Comparison of ENCODE assay signal across 10 cellular contexts in genomic region chr1:1781526-1781903, GRCh38. TPM values are rescaled to one million over a fixed set of nuclear protein-coding genes. Genes with fewer than 3 reads are reported as not detected.
DNase-seq lines count a peak whose midpoint lies in the region; ATAC-seq, FAIRE-seq and TF ChIP-seq lines count a peak whose summit lies in the region.
"Had no signal": no experiment of that assay in that cellular context is flagged by ENCODE, and none has a peak within 500 bp of the region (broad histone marks: within the 10 kb centered on the region; RNA-seq: fewer than 3 reads in every experiment).

No MANE protein-coding gene starts in this region.

- intact Hi-C loops in CD8-positive, alpha-beta T cell (cut with DNase I, micrococcal nuclease): no loop called here

- no peaks in the 10 kb centered on the region for H3K9me3 ChIP-seq in CD8-positive, alpha-beta T cell (ENCODE audit: low read length)
- H3K9me3 ChIP-seq in KOPT-K1 (ENCODE audit: insufficient read depth, low read length, poor library complexity, severe bottlenecking) (no peaks in the 10 kb centered on the region), astrocyte (ENCODE audit: insufficient read depth, low read depth, low read length) (no peaks in the 10 kb centered on the region)

- H3K4me1 ChIP-seq in CD8-positive, alpha-beta T cell (ENCODE audit: insufficient read depth, low read length): peaks cover 59% of the 10 kb centered on the region
- peaks cover 46% of the 10 kb centered on the region for H3K4me1 ChIP-seq in astrocyte (ENCODE audit: insufficient read depth, low read length)

- H3K36me3 Mint-ChIP-seq in CD8-positive, alpha-beta T cell: peaks cover 22% of the 10 kb centered on the region
- peaks cover 6% of the 10 kb centered on the region for H3K36me3 Mint-ChIP-seq in astrocyte (ENCODE audit: low read depth, unreplicated experiment)
- H3K36me3 Mint-ChIP-seq in nephron (ENCODE audit: low read depth): peaks cover 22% of the 10 kb centered on the region
- peaks cover 13% of the 10 kb centered on the region for H3K36me3 Mint-ChIP-seq in endothelial cell (ENCODE audit: low read depth, unreplicated experiment)

- POLR2A ChIA-PET in CD8-positive, alpha-beta T cell (lab: Charles Lee): no interaction called here

- no peak for DNase-seq in CD8-positive, alpha-beta T cell
- DNase-seq in astrocyte (ENCODE audit: low read depth) (no peak), D721Med (ENCODE audit: insufficient read length, low spot score) (no peak), endothelial cell (ENCODE audit: low spot score) (no peak), superior temporal gyrus (ENCODE audit: extremely low spot score) (no peak)
- DNase-seq: GOT3, midbrain had no signal

- H3K4me2 ChIP-seq in astrocyte (ENCODE audit: low read length): no peak overlapping the region

- FAIRE-seq in astrocyte (lab: Jason Lieb, UNC): no peak
- FAIRE-seq in D721Med (lab: Jason Lieb, UNC): no peak

- CTCF ChIA-PET in CD8-positive, alpha-beta T cell (lab: Charles Lee): no interaction called here

- H3K4me1 Mint-ChIP-seq in CD8-positive, alpha-beta T cell (ENCODE audit: low read depth): peaks cover 49% of the 10 kb centered on the region
- H3K4me1 Mint-ChIP-seq in astrocyte (ENCODE audit: low read depth, unreplicated experiment) (peaks cover 23% of the 10 kb centered on the region), nephron (peaks cover 22% of the 10 kb centered on the region), endothelial cell (ENCODE audit: unreplicated experiment) (peaks cover 27% of the 10 kb centered on the region)

- no peak overlapping the region for H2AFZ ChIP-seq in astrocyte (ENCODE audit: low read depth, low read length)

- peaks cover 13% of the 10 kb centered on the region for H3K36me3 ChIP-seq in CD8-positive, alpha-beta T cell (ENCODE audit: insufficient read depth, low read length)
- H3K36me3 ChIP-seq in KOPT-K1 (ENCODE audit: insufficient read depth, low read length) (peaks cover 26% of the 10 kb centered on the region), astrocyte (ENCODE audit: insufficient read depth, low read length) (peaks cover 9% of the 10 kb centered on the region)

- peaks cover 62% of the 10 kb centered on the region for H4K20me1 ChIP-seq in astrocyte (ENCODE audit: insufficient read depth, low read length)

- peak overlapping the region; percentile 38 for H3K4me3 ChIP-seq in CD8-positive, alpha-beta T cell (ENCODE audit: low read depth, low read length)
- H3K4me3 ChIP-seq in astrocyte (ENCODE audit: insufficient read depth, low read depth, low read length): no peak overlapping the region

- TF ChIP-seq CTCF in CD8-positive, alpha-beta T cell (IDR thresholded peaks at IDR 0.05): no peak
- TF ChIP-seq CTCF in astrocyte (IDR thresholded peaks at IDR 0.05; ENCODE audit: insufficient read depth, low read depth, low read length) (no peak), nephron (IDR thresholded peaks at IDR 0.05; ENCODE audit: unreplicated experiment in 3 of 3) (no peak), D721Med (IDR thresholded peaks at IDR 0.05; ENCODE audit: insufficient read depth, missing control alignments) (no peak), endothelial cell (IDR thresholded peaks at IDR 0.05; ENCODE audit: unreplicated experiment) (no peak)

- ATAC-seq in CD8-positive, alpha-beta T cell: no peak
- no peak for ATAC-seq in HG03442 (IDR thresholded peaks at IDR 0.05; ENCODE audit: unreplicated experiment)

- peak overlapping the region; percentile 93 for H3K27ac Mint-ChIP-seq in CD8-positive, alpha-beta T cell
- peak overlapping the region; percentile 86 for H3K27ac Mint-ChIP-seq in astrocyte (ENCODE audit: unreplicated experiment)
- H3K27ac Mint-ChIP-seq in nephron: no peak overlapping the region
- H3K27ac Mint-ChIP-seq in endothelial cell (ENCODE audit: unreplicated experiment): no peak overlapping the region

- no peaks in the 10 kb centered on the region for H3K27me3 Mint-ChIP-seq in CD8-positive, alpha-beta T cell (ENCODE audit: low read depth)
- H3K27me3 Mint-ChIP-seq in astrocyte (ENCODE audit: low read depth, unreplicated experiment) (no peaks in the 10 kb centered on the region), nephron (ENCODE audit: low read depth) (no peaks in the 10 kb centered on the region), endothelial cell (ENCODE audit: unreplicated experiment) (peaks cover 17% of the 10 kb centered on the region)

- H3K9me3 Mint-ChIP-seq in CD8-positive, alpha-beta T cell: no peaks in the 10 kb centered on the region
- no peaks in the 10 kb centered on the region for H3K9me3 Mint-ChIP-seq in astrocyte (ENCODE audit: unreplicated experiment)
- no peaks in the 10 kb centered on the region for H3K9me3 Mint-ChIP-seq in nephron
- H3K9me3 Mint-ChIP-seq in endothelial cell (ENCODE audit: unreplicated experiment): no peaks in the 10 kb centered on the region

- H3K9ac ChIP-seq in astrocyte (ENCODE audit: low read length): no peak overlapping the region

- H3K27me3 ChIP-seq in CD8-positive, alpha-beta T cell (ENCODE audit: insufficient read depth, low read length): no peaks in the 10 kb centered on the region
- H3K27me3 ChIP-seq in astrocyte (ENCODE audit: insufficient read depth, low read length): no peaks in the 10 kb centered on the region

- peak overlapping the region; percentile 35 for H3K4me3 Mint-ChIP-seq in CD8-positive, alpha-beta T cell
- H3K4me3 Mint-ChIP-seq in astrocyte (ENCODE audit: unreplicated experiment) (no peak overlapping the region), nephron (peak overlapping the region in 2 of 3 experiments; percentile 47 to 52), endothelial cell (ENCODE audit: unreplicated experiment) (no peak overlapping the region)

- peak overlapping the region; percentile 56 for H3K27ac ChIP-seq in CD8-positive, alpha-beta T cell (ENCODE audit: low read depth, low read length)
- H3K27ac ChIP-seq in KOPT-K1 (ENCODE audit: low read depth, low read length, poor library complexity, severe bottlenecking) (peak overlapping the region; percentile 85), astrocyte (ENCODE audit: low read depth, low read length) (no peak overlapping the region)

- H3K79me2 ChIP-seq in astrocyte (ENCODE audit: insufficient read depth, low read length): peaks cover 22% of the 10 kb centered on the region

RNA-seq across cellular contexts. Expression of gene NADK, which starts 3.2 kb away (rescaled TPM):
- 10 to 100 TPM; 15.4 to 16.7 TPM for total RNA-seq in CD8-positive, alpha-beta T cell
- total RNA-seq in astrocyte: 83.7 and 87.6 TPM in 2 replicates
- total RNA-seq in endothelial cell (ENCODE audit: unreplicated experiment): 85.4 TPM

RNA-seq across cellular contexts. Expression of gene CDK11A, which starts 57.4 kb away (rescaled TPM):
- 100 to 1,000 TPM; 252 to 280 TPM for total RNA-seq in CD8-positive, alpha-beta T cell
- 30.3 and 35.3 TPM in 2 replicates for total RNA-seq in astrocyte
- 109 TPM for total RNA-seq in endothelial cell (ENCODE audit: unreplicated experiment)

Comparison
In these comparisons a context has a peak if more than half of its experiments do, and no peak if none do; other contexts are left out.
1. H3K27ac Mint-ChIP-seq: peak in CD8-positive, alpha-beta T cell (single experiment) and astrocyte (single experiment); none in nephron (0 of 3) and endothelial cell (single experiment).
2. H3K4me3 Mint-ChIP-seq: peak in CD8-positive, alpha-beta T cell (single experiment) and nephron (2 of 3); none in astrocyte (single experiment) and endothelial cell (single experiment).